In the genomic region with DNA sequence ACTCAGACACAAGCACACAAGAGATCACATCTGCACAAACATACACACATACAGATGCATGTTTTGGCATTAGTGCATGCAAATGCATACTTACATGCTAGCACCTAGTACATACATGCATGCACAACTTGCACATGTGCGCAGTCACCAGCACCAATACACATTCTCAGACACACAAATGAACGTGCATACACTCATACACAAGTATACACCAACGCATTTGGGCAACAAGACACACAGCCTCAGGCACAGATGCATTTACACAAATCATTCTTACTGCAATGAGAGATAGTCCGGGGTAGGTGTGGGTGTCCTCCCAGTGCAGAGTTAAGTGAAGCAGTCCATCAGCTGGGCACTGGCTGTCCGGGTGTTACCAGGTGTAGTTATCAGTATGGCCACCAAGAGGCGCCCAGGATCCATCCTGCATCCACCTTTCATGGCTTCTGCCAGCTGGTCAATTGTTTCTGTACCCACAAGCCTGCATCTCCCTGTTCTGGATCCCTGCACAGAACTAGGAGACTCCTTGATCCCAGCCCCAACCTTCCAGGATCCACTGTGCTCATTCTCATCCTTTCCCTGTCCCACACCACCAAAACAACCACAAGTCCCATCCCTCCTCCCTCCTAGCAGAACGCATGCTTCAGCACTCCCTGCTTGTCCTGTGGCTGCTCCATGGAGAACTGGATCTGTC, we compare ENCODE assay signal across 8 cellular contexts. TPM values are rescaled to one million over a fixed set of nuclear protein-coding genes. Genes with fewer than 3 reads are reported as not detected.
DNase-seq lines count a peak whose midpoint lies in the region; ATAC-seq, FAIRE-seq and TF ChIP-seq lines count a peak whose summit lies in the region.

No MANE protein-coding gene starts in this region.

- no peak overlapping the region for H3K4me2 ChIP-seq in endothelial cell of umbilical vein (ENCODE audit: insufficient read depth, low read length)

- no peak overlapping the region for H2AFZ ChIP-seq in endothelial cell of umbilical vein (ENCODE audit: low read depth, low read length)

- POLR2A ChIA-PET in endothelial cell of umbilical vein (lab: Charles Lee): no interaction called here

- peak; percentile 80 for ATAC-seq in HG02884 (IDR thresholded peaks at IDR 0.05; ENCODE audit: unreplicated experiment)

- dilution Hi-C loops in endothelial cell of umbilical vein (cut with MboI; ENCODE audit: extremely low pct_ligation_motif_present, low sequenced_read_pairs): no loop called here

- DNase-seq in NCI-H446 (lab: John Stamatoyannopoulos, UW) (peak; percentile 37 to 55), NCI-H446 treated with DMSO at 0.1 percent for 48 hours (lab: John Stamatoyannopoulos, UW) (no peak), NCI-H2196 (lab: John Stamatoyannopoulos, UW; ENCODE audit: unreplicated experiment) (peak; percentile 65), endothelial cell of umbilical vein (ENCODE audit: low read depth, low spot score) (peak; percentile 68), midbrain (lab: John Stamatoyannopoulos, UW) (peak; percentile 41), stomach (peak; percentile 70)
- DNase-seq in activated CD4-positive, alpha-beta T cell treated with anti-CD3 and anti-CD28 coated beads, Interleukin-2, amount 10 ng/mL, durations not matched to agents 24 days and 14 days: peak; percentile 82

- TF ChIP-seq POLR2A in endothelial cell of umbilical vein (IDR thresholded peaks at IDR 0.05; ENCODE audit: low read depth, low read length) (no peak), stomach (IDR thresholded peaks at IDR 0.05) (no peak)

- CTCF ChIA-PET in endothelial cell of umbilical vein (lab: Charles Lee): interaction anchor here (0.6 to 7.7 kb wide), 20 partner anchors 9 to 338 kb away, joined by 3 to 148 read pairs (median 4); partner anchors contain the start of genes CMPK1, FOXD2 and PDZK1IP1

- H4K20me1 ChIP-seq in endothelial cell of umbilical vein (replicated peaks; ENCODE audit: control insufficient read depth, extremely low read depth, insufficient read depth, low read length): no peaks in the 10 kb centered on the region

- no peaks in the 10 kb centered on the region for H3K9me1 ChIP-seq in endothelial cell of umbilical vein (replicated peaks; ENCODE audit: control insufficient read depth, extremely low read depth, insufficient read depth, low read length)

- H3K27ac Mint-ChIP-seq in activated CD4-positive, alpha-beta T cell treated with anti-CD3 and anti-CD28 coated beads, Interleukin-2, amount 10 ng/mL, durations not matched to agents 24 days and 14 days: no peak overlapping the region

- no peaks in the 10 kb centered on the region for H3K36me3 ChIP-seq in endothelial cell of umbilical vein (ENCODE audit: control insufficient read depth in 2 of 2, extremely low read depth in 1 of 2, insufficient read depth in 2 of 2, low read length in 2 of 2)
- H3K36me3 ChIP-seq in stomach: peaks cover 0 to 5% (median 4%) of the 10 kb centered on the region in 4 donors

- H3K27me3 ChIP-seq in endothelial cell of umbilical vein (ENCODE audit: control insufficient read depth in 2 of 2, insufficient read depth in 2 of 2, low read length in 2 of 2) (peaks cover 0 to 2% of the 10 kb centered on the region in 2 experiments), stomach (peaks cover 0 to 5% (median 0%) of the 10 kb centered on the region in 3 donors)

- no peak overlapping the region for H3K4me3 ChIP-seq in endothelial cell of umbilical vein (replicated peaks in 1 of 3; ENCODE audit: insufficient read depth in 1 of 3, low read depth in 1 of 3, low read length in 3 of 3)
- H3K4me3 ChIP-seq in stomach: no peak overlapping the region

- TF ChIP-seq EP300 in stomach (IDR thresholded peaks at IDR 0.05): no peak

- TSS peak; percentile 20 for BruUV-seq in endothelial cell of umbilical vein (replicated peaks; lab: Mats Ljungman, UMichigan)

- peak; percentile 88 for FAIRE-seq in endothelial cell of umbilical vein (lab: Jason Lieb, UNC)

- WGBS in stomach, 5 donors: 24 to 32% (median 27%) methylated on average over 6 to 7 of the region's 7 CpGs

- H3K9ac ChIP-seq in endothelial cell of umbilical vein (replicated peaks; ENCODE audit: extremely low read depth, insufficient read depth, low read length): no peak overlapping the region

- H3K4me1 Mint-ChIP-seq in activated CD4-positive, alpha-beta T cell treated with anti-CD3 and anti-CD28 coated beads, Interleukin-2, amount 10 ng/mL, durations not matched to agents 24 days and 14 days: no peaks in the 10 kb centered on the region

- no peaks in the 10 kb centered on the region for H3K36me3 Mint-ChIP-seq in activated CD4-positive, alpha-beta T cell treated with anti-CD3 and anti-CD28 coated beads, Interleukin-2, amount 10 ng/mL, durations not matched to agents 24 days and 14 days (ENCODE audit: low read depth)

- no peaks in the 10 kb centered on the region for H3K9me3 Mint-ChIP-seq in activated CD4-positive, alpha-beta T cell treated with anti-CD3 and anti-CD28 coated beads, Interleukin-2, amount 10 ng/mL, durations not matched to agents 24 days and 14 days

- no peaks in the 10 kb centered on the region for H3K4me1 ChIP-seq in endothelial cell of umbilical vein (ENCODE audit: control insufficient read depth, extremely low read depth, insufficient read depth, low read length)
- H3K4me1 ChIP-seq in stomach: peaks cover 0 to 17% (median 9%) of the 10 kb centered on the region in 4 donors

- peak; percentile 66 to 84 for TF ChIP-seq CTCF in endothelial cell of umbilical vein (IDR thresholded peaks at IDR 0.05; ENCODE audit: extremely low read depth in 1 of 2, insufficient read depth in 1 of 2, low read depth in 1 of 2, low read length in 2 of 2)
- peak in 5 of 7 experiments; percentile 28 to 69 (median 53) for TF ChIP-seq CTCF in stomach (IDR thresholded peaks at IDR 0.05)

- no peaks in the 10 kb centered on the region for H3K79me2 ChIP-seq in endothelial cell of umbilical vein (ENCODE audit: control insufficient read depth, insufficient read depth, low read length)

- peaks cover 10% of the 10 kb centered on the region for H3K27me3 Mint-ChIP-seq in activated CD4-positive, alpha-beta T cell treated with anti-CD3 and anti-CD28 coated beads, Interleukin-2, amount 10 ng/mL, durations not matched to agents 24 days and 14 days

- no peak overlapping the region for H3K4me3 Mint-ChIP-seq in activated CD4-positive, alpha-beta T cell treated with anti-CD3 and anti-CD28 coated beads, Interleukin-2, amount 10 ng/mL, durations not matched to agents 24 days and 14 days

- no peaks in the 10 kb centered on the region for H3K9me3 ChIP-seq in endothelial cell of umbilical vein (replicated peaks; ENCODE audit: control insufficient read depth, insufficient read depth, low read length)
- no peaks in the 10 kb centered on the region for H3K9me3 ChIP-seq in stomach

- intact Hi-C loops in activated CD4-positive, alpha-beta T cell treated with anti-CD3 and anti-CD28 coated beads, Interleukin-2, amount 10 ng/mL, durations not matched to agents 24 days and 14 days (cut with micrococcal nuclease): loop anchor here (1.0 to 2.0 kb wide), 2 partner anchors 321 to 338 kb away; no protein-coding TSS in a partner anchor
- intact Hi-C loops in endothelial cell of umbilical vein (cut with micrococcal nuclease) (loop anchor here (1.0 to 2.0 kb wide), 5 partner anchors 36 to 338 kb away; no protein-coding TSS in a partner anchor), stomach (cut with DNase I; ENCODE audit: low total_unique reads) (no loop called here)

- no peak overlapping the region for H3K27ac ChIP-seq in endothelial cell of umbilical vein (ENCODE audit: insufficient read depth, low read depth, low read length)
- H3K27ac ChIP-seq in stomach: no peak overlapping the region

RNA-seq across cellular contexts. Expression of gene FOXE3, which starts 27.4 kb away (rescaled TPM):
- total RNA-seq in activated CD4-positive, alpha-beta T cell treated with anti-CD3 and anti-CD28 coated beads, Interleukin-2, amount 10 ng/mL, durations not matched to agents 24 days and 14 days: not detected in 2 replicates
- total RNA-seq in endothelial cell of umbilical vein: not detected in 2 replicates
- 0.06 TPM in 1 of 2 replicates, not detected in the other for polyA plus RNA-seq in endothelial cell of umbilical vein
- not detected in 2 replicates for polyA plus RNA-seq in endothelial cell of umbilical vein (2011; cell fraction: cytosol; rRNA removed)
- polyA plus RNA-seq in endothelial cell of umbilical vein (2011; cell fraction: nucleus; rRNA removed): not detected in 2 replicates
- polyA plus RNA-seq in endothelial cell of umbilical vein (2012): not detected in 2 replicates
- not detected in 2 replicates for polyA minus RNA-seq in endothelial cell of umbilical vein
- not detected for polyA minus RNA-seq in endothelial cell of umbilical vein (2011; cell fraction: cytosol; rRNA and poly(A)+ RNA removed)
- polyA minus RNA-seq in endothelial cell of umbilical vein (2011; cell fraction: nucleus; rRNA and poly(A)+ RNA removed): not detected in 2 replicates
- not detected for total RNA-seq in stomach
- polyA plus RNA-seq in stomach: not detected

RNA-seq across cellular contexts. Expression of gene FOXD2, which starts 49.2 kb away (rescaled TPM):
- total RNA-seq in activated CD4-positive, alpha-beta T cell treated with anti-CD3 and anti-CD28 coated beads, Interleukin-2, amount 10 ng/mL, durations not matched to agents 24 days and 14 days: 0.07 and 0.09 TPM in 2 replicates
- total RNA-seq in endothelial cell of umbilical vein (0.07 and 0.09 TPM in 2 replicates), stomach (10 to 100 TPM in 1 of 5 donors, under 1 TPM in 1, not detected in 3; under 0.01 to 47.5 TPM)
- polyA plus RNA-seq in endothelial cell of umbilical vein (0.01 and 0.03 TPM in 2 replicates), stomach (under 1 TPM in 2 of 3 donors, not detected in 1; 0.12 to 0.13 TPM)
- polyA plus RNA-seq in endothelial cell of umbilical vein (2011; cell fraction: cytosol; rRNA removed): 0.01 TPM in 1 of 2 replicates, not detected in the other
- polyA plus RNA-seq in endothelial cell of umbilical vein (2011; cell fraction: nucleus; rRNA removed): not detected in 2 replicates
- polyA plus RNA-seq in endothelial cell of umbilical vein (2012): 0.04 and 0.16 TPM in 2 replicates
- polyA minus RNA-seq in endothelial cell of umbilical vein: 0.06 TPM in 1 of 2 replicates, not detected in the other
- polyA minus RNA-seq in endothelial cell of umbilical vein (2011; cell fraction: cytosol; rRNA and poly(A)+ RNA removed): 0.51 TPM
- 0.10 TPM in 2 replicates for polyA minus RNA-seq in endothelial cell of umbilical vein (2011; cell fraction: nucleus; rRNA and poly(A)+ RNA removed)

RNA-seq across cellular contexts. Expression of gene CMPK1, which starts 55.1 kb away (rescaled TPM):
- total RNA-seq in activated CD4-positive, alpha-beta T cell treated with anti-CD3 and anti-CD28 coated beads, Interleukin-2, amount 10 ng/mL, durations not matched to agents 24 days and 14 days: 104 and 107 TPM in 2 replicates
- total RNA-seq in endothelial cell of umbilical vein: 79.6 and 90.0 TPM in 2 replicates
- 9.7 and 16.4 TPM in 2 replicates for polyA plus RNA-seq in endothelial cell of umbilical vein
- 22.4 and 23.3 TPM in 2 replicates for polyA plus RNA-seq in endothelial cell of umbilical vein (2011; cell fraction: cytosol; rRNA removed)
- polyA plus RNA-seq in endothelial cell of umbilical vein (2011; cell fraction: nucleus; rRNA removed): 11.1 and 18.8 TPM in 2 replicates
- polyA plus RNA-seq in endothelial cell of umbilical vein (2012): 75.1 and 99.9 TPM in 2 replicates
- 13.0 and 17.3 TPM in 2 replicates for polyA minus RNA-seq in endothelial cell of umbilical vein
- 60.1 TPM for polyA minus RNA-seq in endothelial cell of umbilical vein (2011; cell fraction: cytosol; rRNA and poly(A)+ RNA removed)
- 10.3 and 13.4 TPM in 2 replicates for polyA minus RNA-seq in endothelial cell of umbilical vein (2011; cell fraction: nucleus; rRNA and poly(A)+ RNA removed)
- total RNA-seq in stomach: 100 to 1,000 TPM in 1 of 5 donors, 10 to 100 TPM in 4; 25.7 to 174 (median 99.0) TPM
- 100 to 1,000 TPM in 1 of 3 donors, 10 to 100 TPM in 2; 71.6 to 141 (median 97.1) TPM for polyA plus RNA-seq in stomach
